ENCODE assay signal across 12 cellular contexts in genomic region chr1:235018720-235019444, GRCh38.
DNase-seq lines count a peak whose midpoint lies in the region; ATAC-seq, FAIRE-seq and TF ChIP-seq lines count a peak whose summit lies in the region.
"Had no signal": no experiment of that assay in that cellular context is flagged by ENCODE, and none has a peak within 500 bp of the region (broad histone marks: within the 10 kb centered on the region; RNA-seq: fewer than 3 reads in every experiment).

No MANE protein-coding gene starts in this region.

- DNase-seq in CD8-positive, alpha-beta memory T cell = no peak
- DNase-seq in Peyer's patch (peak in 2 of 3 donors; percentile 15 to 58), GM12878 (ENCODE audit: low read depth, low spot score) (no peak), sigmoid colon (peak; percentile 14), posterior cingulate gyrus (no peak)
- DNase-seq: KG1, NCI-H1930, T-cell had no signal

- BruUV-seq in GM12878 (replicated peaks; lab: Mats Ljungman, UMichigan) = no TSS peak

- H3K27me3 Mint-ChIP-seq in CD8-positive, alpha-beta memory T cell = no peaks in the 10 kb centered on the region
- H3K27me3 Mint-ChIP-seq: T-cell had no signal

- in situ Hi-C loops in GM12878 (cut with MboI) = no loop called here

- no peak overlapping the region for H3K4me3 Mint-ChIP-seq in CD8-positive, alpha-beta memory T cell
- H3K4me3 Mint-ChIP-seq: T-cell had no signal

- peaks cover 0 to 4% (median 0%) of the 10 kb centered on the region in 5 donors for H3K9me3 Mint-ChIP-seq in CD8-positive, alpha-beta memory T cell

- H3K27ac Mint-ChIP-seq in CD8-positive, alpha-beta memory T cell = peak overlapping the region in 5 of 8 donors; percentile 14 to 66 (median 58)

- no peak overlapping the region for H3K4me3 ChIP-seq in CD8-positive, alpha-beta memory T cell (ENCODE audit: low read length)
- H3K4me3 ChIP-seq in Peyer's patch (no peak overlapping the region), GM12878 (no peak overlapping the region), sigmoid colon (no peak overlapping the region)
- H3K4me3 ChIP-seq: skin epidermis had no signal

- H3K27ac ChIP-seq in CD8-positive, alpha-beta memory T cell (ENCODE audit: low read depth, low read length) = no peak overlapping the region
- no peak overlapping the region for H3K27ac ChIP-seq in Peyer's patch
- H3K27ac ChIP-seq in GM12878 (ENCODE audit: control insufficient read depth, insufficient read depth) = peak overlapping the region; percentile 24
- H3K27ac ChIP-seq in sigmoid colon = no peak overlapping the region

- intact Hi-C loops in GM12878 (cut with micrococcal nuclease; ENCODE audit: unreplicated experiment) (no loop called here), sigmoid colon (cut with DNase I) (no loop called here), posterior cingulate gyrus (cut with DNase I) (loop anchor here (5.0 kb wide), 1 partner anchor 53 kb away; no protein-coding TSS in a partner anchor)

- TF ChIP-seq EP300 in GM12878 (IDR thresholded peaks at IDR 0.05; ENCODE audit: borderline replicate concordance in 1 of 2, control insufficient read depth in 1 of 2, low read depth in 2 of 2, low read length in 2 of 2) (no peak), sigmoid colon (IDR thresholded peaks at IDR 0.05) (no peak)

- H3K79me2 ChIP-seq in GM12878 (ENCODE audit: control insufficient read depth, insufficient read depth, low read length) = no peaks in the 10 kb centered on the region

- H3K4me2 ChIP-seq in GM12878 (ENCODE audit: control insufficient read depth, insufficient read depth) = no peak overlapping the region

- H3K27me3 ChIP-seq in CD8-positive, alpha-beta memory T cell (ENCODE audit: insufficient read depth, low read length, poor library complexity, severe bottlenecking) = no peaks in the 10 kb centered on the region
- no peaks in the 10 kb centered on the region for H3K27me3 ChIP-seq in Peyer's patch
- no peaks in the 10 kb centered on the region for H3K27me3 ChIP-seq in GM12878 (replicated peaks in 1 of 2; ENCODE audit: control insufficient read depth in 2 of 2, insufficient read depth in 2 of 2, low read length in 1 of 2)
- no peaks in the 10 kb centered on the region for H3K27me3 ChIP-seq in sigmoid colon

- no peak overlapping the region for H3K9ac ChIP-seq in GM12878 (ENCODE audit: control insufficient read depth, insufficient read depth, low read length)

- TF ChIP-seq CTCF in Peyer's patch (IDR thresholded peaks at IDR 0.05) (no peak), GM12878 (IDR thresholded peaks at IDR 0.05 in 2 of 3, conservative IDR thresholded peaks at IDR 0.05 in 1 of 3; ENCODE audit: control insufficient read depth in 2 of 3, extremely low read depth in 1 of 3, insufficient read depth in 1 of 3, low read depth in 3 of 3, low read length in 3 of 3) (no peak), sigmoid colon (IDR thresholded peaks at IDR 0.05) (no peak)

- peaks cover 8% of the 10 kb centered on the region for H3K4me1 ChIP-seq in CD8-positive, alpha-beta memory T cell (ENCODE audit: insufficient read depth, low read length)
- H3K4me1 ChIP-seq in Peyer's patch (peaks cover 0 to 7% (median 0%) of the 10 kb centered on the region in 4 donors), GM12878 (ENCODE audit: control insufficient read depth, insufficient read depth, low read length) (peaks cover 63% of the 10 kb centered on the region), sigmoid colon (peaks cover 0 to 10% (median 0%) of the 10 kb centered on the region in 4 donors)

- TF ChIP-seq POLR2A in Peyer's patch (IDR thresholded peaks at IDR 0.05) = no peak
- no peak for TF ChIP-seq POLR2A in GM12878 (IDR thresholded peaks at IDR 0.05; ENCODE audit: low read depth, low read length)
- no peak for TF ChIP-seq POLR2A in sigmoid colon (IDR thresholded peaks at IDR 0.05)

- RAD21 ChIA-PET in GM12878 (lab: Charles Lee; ENCODE audit: unreplicated experiment) = interaction anchor here (0.8 to 6.6 kb wide), 11 partner anchors 12 to 520 kb away, joined by 3 to 49 read pairs (median 4); no protein-coding TSS in a partner anchor

- no peak for TF ChIP-seq RAD21 in GM12878 (IDR thresholded peaks at IDR 0.05; ENCODE audit: insufficient read depth, low read depth, low read length)

- no peaks in the 10 kb centered on the region for H3K9me3 ChIP-seq in CD8-positive, alpha-beta memory T cell (ENCODE audit: low read length)
- no peaks in the 10 kb centered on the region for H3K9me3 ChIP-seq in Peyer's patch
- peaks cover 4% of the 10 kb centered on the region; the same call in 2 of the 3 replicates for H3K9me3 ChIP-seq in GM12878 (replicated peaks; ENCODE audit: control insufficient read depth, insufficient read depth, low read length)
- H3K9me3 ChIP-seq in sigmoid colon = no peaks in the 10 kb centered on the region

- H3K36me3 Mint-ChIP-seq in CD8-positive, alpha-beta memory T cell = peaks cover 0 to 12% (median 3%) of the 10 kb centered on the region in 3 donors
- H3K36me3 Mint-ChIP-seq: T-cell had no signal

- peak; percentile 31 for FAIRE-seq in GM12878 (lab: Jason Lieb, UNC)

- H3K36me3 ChIP-seq in CD8-positive, alpha-beta memory T cell (ENCODE audit: insufficient read depth, low read length) = no peaks in the 10 kb centered on the region
- H3K36me3 ChIP-seq in Peyer's patch (no peaks in the 10 kb centered on the region), GM12878 (ENCODE audit: control insufficient read depth in 2 of 2, insufficient read depth in 2 of 2, low read length in 1 of 2) (no peaks in the 10 kb centered on the region), sigmoid colon (no peaks in the 10 kb centered on the region)

- POLR2A ChIA-PET in CD8-positive, alpha-beta memory T cell (lab: Charles Lee) = no interaction called here
- POLR2A ChIA-PET in GM12878 (lab: Charles Lee) = interaction anchor here (0.9 to 3.1 kb wide), 8 partner anchors 16 to 315 kb away, joined by 3 to 17 read pairs (median 3); no protein-coding TSS in a partner anchor

- SMC1A ChIA-PET in GM12878 (lab: Charles Lee; ENCODE audit: uncharacterized antibody, unreplicated experiment) = interaction anchor here (0.7 to 11.0 kb wide), 15 partner anchors 9 to 418 kb away, joined by 3 to 125 read pairs (median 3); no protein-coding TSS in a partner anchor

- H4K20me1 ChIP-seq in GM12878 (ENCODE audit: control insufficient read depth, insufficient read depth) = no peaks in the 10 kb centered on the region

- H3K4me1 Mint-ChIP-seq in CD8-positive, alpha-beta memory T cell = peaks cover 16 to 35% (median 17%) of the 10 kb centered on the region in 3 donors

- WGBS in GM12878 (ENCODE audit: insufficient coverage, insufficient replicate concordance, low lambda C conversion rate, missing lambda C conversion rate) = 31% methylated on average over 3 of the region's 3 CpGs
- 89 to 90% methylated on average over 3 of the region's 3 CpGs for WGBS in sigmoid colon, 2 donors

- no peak for ATAC-seq in GM12878
- ATAC-seq in HG03139 (IDR thresholded peaks at IDR 0.05; ENCODE audit: unreplicated experiment) = no peak
- ATAC-seq in HG03196 (IDR thresholded peaks at IDR 0.05; ENCODE audit: unreplicated experiment) = no peak
- no peak for ATAC-seq in HG03354 (IDR thresholded peaks at IDR 0.05; ENCODE audit: poor library complexity, severe bottlenecking, unreplicated experiment)
- ATAC-seq: T-cell had no signal

- CTCF ChIA-PET in CD8-positive, alpha-beta memory T cell (lab: Charles Lee) = interaction anchor here (0.8 kb wide), 1 partner anchor 407 kb away, joined by 3 read pairs; no protein-coding TSS in a partner anchor
- CTCF ChIA-PET in GM12878 (lab: Yijun Ruan, JAX) = interaction anchor here (0.8 to 2.3 kb wide), 6 partner anchors 11 to 415 kb away, joined by 3 to 12 read pairs (median 3); no protein-coding TSS in a partner anchor

- no peak overlapping the region; the same call in 1 of the 2 replicates for H2AFZ ChIP-seq in GM12878 (ENCODE audit: control insufficient read depth, low read depth, low read length)

TF ChIP-seq in GM12878, 131 proteins besides CTCF, POLR2A, EP300 and RAD21:
- TF ChIP-seq EGR1 (IDR thresholded peaks at IDR 0.05; ENCODE audit: borderline replicate concordance in 1 of 2, low read depth in 2 of 2, low read length in 2 of 2) (peak in 1 of 2 experiments; percentile 90; a peak in 2 of 3 replicates), IRF4 (IDR thresholded peaks at IDR 0.05; ENCODE audit: low read depth, low read length) (no peak), NR2F1 (conservative IDR thresholded peaks at IDR 0.05) (peak; percentile 87), RB1 (IDR thresholded peaks at IDR 0.05; ENCODE audit: borderline replicate concordance) (no peak), RAD51 (IDR thresholded peaks at IDR 0.05) (peak; percentile 26; the same call in 1 of the 2 replicates), ZNF687 (IDR thresholded peaks at IDR 0.05) (peak; percentile 61)

Comparison
In these comparisons a context has a peak if more than half of its experiments do, and no peak if none do; other contexts are left out.
1. DNase-seq: peak in Peyer's patch (2 of 3) and sigmoid colon (single experiment); none in CD8-positive, alpha-beta memory T cell (0 of 5), GM12878 (single experiment) and posterior cingulate gyrus (0 of 10).